ENCODE assay signal across 25 cellular contexts in genomic region chr9:78470741-78471140, GRCh38.
"Had no signal": no experiment of that assay in that cellular context is flagged by ENCODE, and none has a peak within 500 bp of the region (broad histone marks: within the 10 kb centered on the region; RNA-seq: fewer than 3 reads in every experiment).

No MANE protein-coding gene starts in this region.

- H3K27me3 ChIP-seq: left lung, ovary, right atrium auricular region, right lobe of liver, suprapubic skin, tibial artery, upper lobe of right lung had no signal

- FAIRE-seq: urothelium cell line had no signal

- H3K27ac Mint-ChIP-seq: naive thymus-derived CD4-positive, alpha-beta T cell; natural killer cell treated with Interleukin-12 subunit alpha and Interleukin-12 subunit beta and Interleukin-15 and Interleukin-18, amount 100 ng/mL, for 72 hours; progenitor cell of endocrine pancreas; stimulated activated naive B cell treated with anti-CD40 and anti-IgM and Interleukin-4, amounts not matched to agents 10 μg/mL and 1 μg/mL and 100 μg/mL, for 72 hours; stimulated activated naive CD8-positive, alpha-beta T cell treated with anti-CD3 and anti-CD28 coated beads, Interleukin-15, Interleukin-2, amounts not matched to agents 100 ng/mL and 50 ng/mL, for 24 hours had no signal

- H3K27ac ChIP-seq: left lung, lower lobe of right lung, ovary, right atrium auricular region, right lobe of liver, skin epidermis, suprapubic skin, thoracic aorta, tibial artery, upper lobe of right lung had no signal

- H3K36me3 Mint-ChIP-seq: naive thymus-derived CD4-positive, alpha-beta T cell; natural killer cell treated with Interleukin-12 subunit alpha and Interleukin-12 subunit beta and Interleukin-15 and Interleukin-18, amount 100 ng/mL, for 72 hours; stimulated activated naive B cell treated with anti-CD40 and anti-IgM and Interleukin-4, amounts not matched to agents 10 μg/mL and 1 μg/mL and 100 μg/mL, for 72 hours had no signal

- H3K4me3 ChIP-seq: left lung, lower lobe of right lung, ovary, right atrium auricular region, right lobe of liver, skin epidermis, suprapubic skin, thoracic aorta, tibial artery, upper lobe of right lung had no signal

- H3K4me3 Mint-ChIP-seq: naive thymus-derived CD4-positive, alpha-beta T cell; natural killer cell treated with Interleukin-12 subunit alpha and Interleukin-12 subunit beta and Interleukin-15 and Interleukin-18, amount 100 ng/mL, for 72 hours; stimulated activated naive B cell treated with anti-CD40 and anti-IgM and Interleukin-4, amounts not matched to agents 10 μg/mL and 1 μg/mL and 100 μg/mL, for 72 hours; stimulated activated naive CD8-positive, alpha-beta T cell treated with anti-CD3 and anti-CD28 coated beads, Interleukin-15, Interleukin-2, amounts not matched to agents 100 ng/mL and 50 ng/mL, for 24 hours had no signal

- H3K9me3 ChIP-seq: left lung, lower lobe of right lung, ovary, right atrium auricular region, right lobe of liver, suprapubic skin, thoracic aorta, tibial artery, upper lobe of right lung had no signal

- H3K4me1 ChIP-seq: left lung, lower lobe of right lung, right atrium auricular region, right lobe of liver, suprapubic skin, tibial artery, upper lobe of right lung had no signal

- H3K27me3 Mint-ChIP-seq: progenitor cell of endocrine pancreas; stimulated activated naive B cell treated with anti-CD40 and anti-IgM and Interleukin-4, amounts not matched to agents 10 μg/mL and 1 μg/mL and 100 μg/mL, for 72 hours had no signal

- DNase-seq: hypothalamus; islet precursor cell; left lung; lower lobe of right lung; mammary epithelial cell; mesenchymal stem cell; naive thymus-derived CD4-positive, alpha-beta T cell; ovary; right lobe of liver; stimulated activated CD4-positive, alpha-beta T cell treated with anti-CD3 and anti-CD28 coated beads, Interleukin-12 subunit alpha, Interleukin-12 subunit beta, amount 100 ng/mL, for 4 hours; stimulated activated CD4-positive, alpha-beta T cell treated with anti-CD3 and anti-CD28 coated beads, Interleukin-15, amount 100 ng/mL, for 24 hours; stimulated activated CD4-positive, alpha-beta T cell treated with anti-CD3 and anti-CD28 coated beads, Interleukin-2, amount 100 ng/mL, for 24 hours; stimulated activated CD4-positive, alpha-beta T cell treated with anti-CD3 and anti-CD28 coated beads, Interleukin-4, amount 100 ng/mL, for 1 hour; stimulated activated naive B cell treated with anti-CD40 and anti-IgM and Interleukin-4, amounts not matched to agents 10 μg/mL and 1 μg/mL and 100 μg/mL, for 72 hours; tibial artery; trophoblast cell; upper lobe of right lung had no signal

- H3K4me1 Mint-ChIP-seq: naive thymus-derived CD4-positive, alpha-beta T cell had no signal

- H3K36me3 ChIP-seq: left lung, lower lobe of right lung, ovary, right atrium auricular region, right lobe of liver, suprapubic skin, thoracic aorta, tibial artery, upper lobe of right lung had no signal

- ATAC-seq: left lung; lower lobe of right lung; naive thymus-derived CD4-positive, alpha-beta T cell; natural killer cell treated with Interleukin-12 subunit alpha and Interleukin-12 subunit beta and Interleukin-15 and Interleukin-18, amount 100 ng/mL, for 72 hours; right lobe of liver; stimulated activated naive B cell treated with anti-CD40 and anti-IgM and Interleukin-4, amounts not matched to agents 10 μg/mL and 1 μg/mL and 100 μg/mL, for 72 hours; upper lobe of right lung had no signal

- H3K9me3 Mint-ChIP-seq: natural killer cell treated with Interleukin-12 subunit alpha and Interleukin-12 subunit beta and Interleukin-15 and Interleukin-18, amount 100 ng/mL, for 72 hours had no signal
